In genomic region chr22:40044102-40044869, GRCh38 we compare ENCODE assay signal across 1 cellular context.
TF ChIP-seq lines count a peak whose summit lies in the region.

No MANE protein-coding gene starts in this region.

TF ChIP-seq in HepG2, 621 proteins besides CTCF, POLR2A, EP300 and RAD21 (continued from another document and continues in another):
- TF ChIP-seq DMTF1 (CRISPR knock-in tag; IDR thresholded peaks at IDR 0.05): no peak
- no peak for TF ChIP-seq TCF7 (IDR thresholded peaks at IDR 0.05; ENCODE audit: low read depth)
- TF ChIP-seq ZBTB3 (CRISPR knock-in tag; IDR thresholded peaks at IDR 0.05; ENCODE audit: borderline replicate concordance, low read depth): 0 out of 2 replicates have a peak, but pooled peaks have one; percentile 14
- TF ChIP-seq MIER2 (CRISPR knock-in tag; IDR thresholded peaks at IDR 0.05): no peak; the same call in 1 of the 2 replicates
- no peak for TF ChIP-seq ZNF709 (CRISPR knock-in tag; IDR thresholded peaks at IDR 0.05)
- no peak for TF ChIP-seq MTERF4 (CRISPR knock-in tag; IDR thresholded peaks at IDR 0.05)
- no peak for TF ChIP-seq RARA (CRISPR knock-in tag; IDR thresholded peaks at IDR 0.05)
- no peak for TF ChIP-seq ZNF331 (CRISPR knock-in tag; IDR thresholded peaks at IDR 0.05)
- no peak for TF ChIP-seq DNMT3B (CRISPR knock-in tag; conservative IDR thresholded peaks at IDR 0.05)
- peak; percentile 84 for TF ChIP-seq ATF1 (CRISPR knock-in tag; IDR thresholded peaks at IDR 0.05)
- TF ChIP-seq ZHX2 (IDR thresholded peaks at IDR 0.05; ENCODE audit: low read depth): no peak
- TF ChIP-seq ZHX2 (CRISPR knock-in tag; IDR thresholded peaks at IDR 0.05; ENCODE audit: borderline replicate concordance): no peak
- no peak for TF ChIP-seq ELK4 (CRISPR knock-in tag; IDR thresholded peaks at IDR 0.05; ENCODE audit: borderline replicate concordance)
- TF ChIP-seq SCMH1 (CRISPR knock-in tag; IDR thresholded peaks at IDR 0.05; ENCODE audit: borderline replicate concordance): no peak
- TF ChIP-seq ZBTB7A (CRISPR knock-in tag; IDR thresholded peaks at IDR 0.05): no peak
- TF ChIP-seq ZNF569 (CRISPR knock-in tag; IDR thresholded peaks at IDR 0.05; ENCODE audit: borderline replicate concordance): no peak
- TF ChIP-seq ZNF207 (IDR thresholded peaks at IDR 0.05; ENCODE audit: borderline replicate concordance): no peak
- TF ChIP-seq ATF2 (CRISPR knock-in tag; IDR thresholded peaks at IDR 0.05): 0 out of 2 replicates have a peak, but pooled peaks have one; percentile 30
- no peak for TF ChIP-seq AGO2 (optimal IDR thresholded peaks at IDR 0.05; ENCODE audit: low read depth, low read length)
- peak; percentile 37; the same call in 1 of the 2 replicates for TF ChIP-seq ZNF598 (CRISPR knock-in tag; IDR thresholded peaks at IDR 0.05; ENCODE audit: borderline replicate concordance)
- TF ChIP-seq ZNF512B (CRISPR knock-in tag; IDR thresholded peaks at IDR 0.05; ENCODE audit: borderline replicate concordance): no peak
- TF ChIP-seq NRL (CRISPR knock-in tag; IDR thresholded peaks at IDR 0.05; ENCODE audit: borderline replicate concordance): no peak; the same call in 1 of the 2 replicates
- TF ChIP-seq HNRNPH1 (optimal IDR thresholded peaks at IDR 0.05; ENCODE audit: low read depth, low read length): no peak
- TF ChIP-seq IRX3 (CRISPR knock-in tag; IDR thresholded peaks at IDR 0.05; ENCODE audit: borderline replicate concordance, low read depth): no peak
- no peak for TF ChIP-seq ZNF549 (CRISPR knock-in tag; IDR thresholded peaks at IDR 0.05)
- TF ChIP-seq HMG20A (CRISPR knock-in tag; IDR thresholded peaks at IDR 0.05; ENCODE audit: borderline replicate concordance): no peak
- no peak for TF ChIP-seq TP53 (CRISPR knock-in tag; conservative IDR thresholded peaks at IDR 0.05)
- no peak for TF ChIP-seq KDM4B (CRISPR knock-in tag; IDR thresholded peaks at IDR 0.05)
- TF ChIP-seq FOXO4 (CRISPR knock-in tag; conservative IDR thresholded peaks at IDR 0.05): no peak
- no peak for TF ChIP-seq ZNF232 (CRISPR knock-in tag; IDR thresholded peaks at IDR 0.05; ENCODE audit: borderline replicate concordance)
- peak; percentile 65 for TF ChIP-seq ELF1 (CRISPR knock-in tag; IDR thresholded peaks at IDR 0.05)
- no peak for TF ChIP-seq ZNF430 (CRISPR knock-in tag; IDR thresholded peaks at IDR 0.05)
- TF ChIP-seq RFXAP (CRISPR knock-in tag; IDR thresholded peaks at IDR 0.05; ENCODE audit: borderline replicate concordance): no peak; the same call in 1 of the 2 replicates
- peak; percentile 24; the same call in 1 of the 2 replicates for TF ChIP-seq ZNF891 (CRISPR knock-in tag; IDR thresholded peaks at IDR 0.05)
- TF ChIP-seq ZNF672 (CRISPR knock-in tag; IDR thresholded peaks at IDR 0.05): no peak
- TF ChIP-seq U2AF1 (optimal IDR thresholded peaks at IDR 0.05; ENCODE audit: low read depth, low read length): no peak
- peak; percentile 59 for TF ChIP-seq SALL1 (CRISPR knock-in tag; IDR thresholded peaks at IDR 0.05)
- peak; percentile 26; the same call in 1 of the 2 replicates for TF ChIP-seq MED1 (CRISPR knock-in tag; IDR thresholded peaks at IDR 0.05)
- TF ChIP-seq PAX8 (CRISPR knock-in tag; IDR thresholded peaks at IDR 0.05; ENCODE audit: borderline replicate concordance): no peak
- no peak for TF ChIP-seq DR1 (CRISPR knock-in tag; IDR thresholded peaks at IDR 0.05)
- TF ChIP-seq ESRRA (CRISPR knock-in tag; IDR thresholded peaks at IDR 0.05; ENCODE audit: low read depth): no peak
- no peak for TF ChIP-seq RFX3 (CRISPR knock-in tag; IDR thresholded peaks at IDR 0.05)
- TF ChIP-seq PRDM4 (CRISPR knock-in tag; IDR thresholded peaks at IDR 0.05; ENCODE audit: borderline replicate concordance): no peak
- no peak for TF ChIP-seq ZBTB21 (CRISPR knock-in tag; IDR thresholded peaks at IDR 0.05)
- no peak for TF ChIP-seq SP140L (CRISPR knock-in tag; IDR thresholded peaks at IDR 0.05; ENCODE audit: borderline replicate concordance)
- peak; percentile 70; the same call in 1 of the 2 replicates for TF ChIP-seq YEATS2 (CRISPR knock-in tag; IDR thresholded peaks at IDR 0.05; ENCODE audit: borderline replicate concordance)
